11 cellular contexts compared by ENCODE assay signal in genomic region chr11:86519064-86519911, GRCh38.
DNase-seq lines count a peak whose midpoint lies in the region; ATAC-seq and TF ChIP-seq lines count a peak whose summit lies in the region.
"Had no signal": no experiment of that assay in that cellular context is flagged by ENCODE, and none has a peak within 500 bp of the region (broad histone marks: within the 10 kb centered on the region; RNA-seq: fewer than 3 reads in every experiment).

No MANE protein-coding gene starts in this region.

- no peak overlapping the region for H3K9ac ChIP-seq in fibroblast of lung (ENCODE audit: insufficient read depth, low read length)
- H3K9ac ChIP-seq in parathyroid adenoma, result no peak overlapping the region

- H3K9me3 ChIP-seq in fibroblast of lung (ENCODE audit: control insufficient read depth, insufficient read depth, low read depth, low read length) (no peaks in the 10 kb centered on the region), parathyroid adenoma (ENCODE audit: control insufficient read depth, low read length) (no peaks in the 10 kb centered on the region)

- intact Hi-C loops in activated CD4-positive, alpha-beta T cell treated with anti-CD3 and anti-CD28 coated beads for 36 hours (cut with DNase I, micrococcal nuclease), result no loop called here

- H3K79me2 ChIP-seq in fibroblast of lung (ENCODE audit: control insufficient read depth, insufficient read depth, low read length) (no peaks in the 10 kb centered on the region), parathyroid adenoma (no peaks in the 10 kb centered on the region)

- no peak for ATAC-seq in activated CD4-positive, alpha-beta T cell treated with anti-CD3 and anti-CD28 coated beads for 36 hours
- no peak for ATAC-seq in GM19395 (IDR thresholded peaks at IDR 0.05; ENCODE audit: unreplicated experiment)
- ATAC-seq: activated T-cell treated with anti-CD3 and anti-CD28 coated beads, Interleukin-2, amount 50 U/mL, for 4 hours had no signal

- H3K27ac Mint-ChIP-seq in activated CD4-positive, alpha-beta T cell treated with anti-CD3 and anti-CD28 coated beads for 36 hours, result no peak overlapping the region

- DNase-seq in COR-L47 (lab: John Stamatoyannopoulos, UW) (peak; percentile 36), OCI-M1 (lab: John Stamatoyannopoulos, UW) (peak; percentile 97), fibroblast of lung (ENCODE audit: low read depth in 2 of 2) (peak; percentile 72 to 95), retina (no peak), NCI-H1694 (lab: John Stamatoyannopoulos, UW) (no peak)
- no peak for DNase-seq in activated CD4-positive, alpha-beta T cell treated with anti-CD3 and anti-CD28 coated beads for 36 hours
- DNase-seq: activated T-cell treated with anti-CD3 and anti-CD28 coated beads, Interleukin-2, amount 50 U/mL, for 4 hours; foreskin melanocyte; stimulated activated CD4-positive, alpha-beta T cell treated with anti-CD3 and anti-CD28 coated beads, Interleukin-12 subunit alpha, Interleukin-12 subunit beta, amount 100 ng/mL, for 4 hours had no signal

- H2AFZ ChIP-seq in fibroblast of lung (ENCODE audit: low read length) (no peak overlapping the region), parathyroid adenoma (peak overlapping the region; percentile 22)

- H3K27me3 ChIP-seq in fibroblast of lung (ENCODE audit: control insufficient read depth, insufficient read depth, low read length) (no peaks in the 10 kb centered on the region), parathyroid adenoma (ENCODE audit: control insufficient read depth, insufficient read depth, low read length) (no peaks in the 10 kb centered on the region)

- H4K20me1 ChIP-seq in fibroblast of lung (ENCODE audit: control insufficient read depth, extremely low read depth, insufficient read depth, low read length), result no peaks in the 10 kb centered on the region

- H3K9me3 Mint-ChIP-seq in activated CD4-positive, alpha-beta T cell treated with anti-CD3 and anti-CD28 coated beads for 36 hours (ENCODE audit: low read depth), result peaks cover 3% of the 10 kb centered on the region

- POLR2A ChIA-PET in activated CD4-positive, alpha-beta T cell treated with anti-CD3 and anti-CD28 coated beads for 36 hours (lab: Charles Lee), result no interaction called here

- H3K36me3 Mint-ChIP-seq in activated CD4-positive, alpha-beta T cell treated with anti-CD3 and anti-CD28 coated beads for 36 hours (ENCODE audit: low read depth), result peaks cover 3% of the 10 kb centered on the region

- TF ChIP-seq CTCF in fibroblast of lung (conservative IDR thresholded peaks at IDR 0.05 in 1 of 2, IDR thresholded peaks at IDR 0.05 in 1 of 2; ENCODE audit: low read depth in 1 of 2, low read length in 2 of 2) (no peak), parathyroid adenoma (IDR thresholded peaks at IDR 0.05) (no peak)

- H3K36me3 ChIP-seq in fibroblast of lung (ENCODE audit: control insufficient read depth, insufficient read depth, low read length) (no peaks in the 10 kb centered on the region), parathyroid adenoma (ENCODE audit: control insufficient read depth, insufficient read depth, low read length) (no peaks in the 10 kb centered on the region)

- H3K27ac ChIP-seq in fibroblast of lung (ENCODE audit: insufficient read depth, low read length), result no peak overlapping the region
- H3K27ac ChIP-seq in parathyroid adenoma, result peak overlapping the region; percentile 88

- no peak overlapping the region for H3K4me3 ChIP-seq in fibroblast of lung (replicated peaks in 1 of 4; ENCODE audit: control extremely low read depth in 1 of 4, insufficient read depth in 1 of 4, low read depth in 3 of 4, low read length in 4 of 4)
- peak overlapping the region; percentile 4 for H3K4me3 ChIP-seq in parathyroid adenoma (ENCODE audit: low read depth, low read length)

- H3K4me3 Mint-ChIP-seq in activated CD4-positive, alpha-beta T cell treated with anti-CD3 and anti-CD28 coated beads for 36 hours, result no peak overlapping the region
- H3K4me3 Mint-ChIP-seq: activated T-cell treated with anti-CD3 and anti-CD28 coated beads, Interleukin-2, amount 50 U/mL, for 4 hours had no signal

- H3K27me3 Mint-ChIP-seq in activated CD4-positive, alpha-beta T cell treated with anti-CD3 and anti-CD28 coated beads for 36 hours, result no peaks in the 10 kb centered on the region

- peaks cover 7% of the 10 kb centered on the region for H3K4me1 Mint-ChIP-seq in activated CD4-positive, alpha-beta T cell treated with anti-CD3 and anti-CD28 coated beads for 36 hours

- H3K4me1 ChIP-seq in fibroblast of lung (ENCODE audit: control insufficient read depth, extremely low read depth, insufficient read depth, low read length) (peaks cover 12% of the 10 kb centered on the region), parathyroid adenoma (peaks cover 43% of the 10 kb centered on the region)

- peak overlapping the region; percentile 2 for H3K4me2 ChIP-seq in fibroblast of lung (ENCODE audit: extremely low read depth, insufficient read depth, low read length)
- peak overlapping the region; percentile 25 for H3K4me2 ChIP-seq in parathyroid adenoma (ENCODE audit: low read length)

- CTCF ChIA-PET in activated CD4-positive, alpha-beta T cell treated with anti-CD3 and anti-CD28 coated beads for 36 hours (lab: Charles Lee), result interaction anchor here (0.7 to 1.1 kb wide), 3 partner anchors 50 to 1000 kb away, joined by 3 read pairs; no protein-coding TSS in a partner anchor

Comparison
In these comparisons a context has a peak if more than half of its experiments do, and no peak if none do; other contexts are left out.
1. DNase-seq: peak in COR-L47 (single experiment), OCI-M1 (single experiment) and fibroblast of lung (2 of 2); none in activated CD4-positive, alpha-beta T cell treated with anti-CD3 and anti-CD28 coated beads for 36 hours (single experiment), retina (single experiment) and NCI-H1694 (single experiment).